In the genomic region with DNA sequence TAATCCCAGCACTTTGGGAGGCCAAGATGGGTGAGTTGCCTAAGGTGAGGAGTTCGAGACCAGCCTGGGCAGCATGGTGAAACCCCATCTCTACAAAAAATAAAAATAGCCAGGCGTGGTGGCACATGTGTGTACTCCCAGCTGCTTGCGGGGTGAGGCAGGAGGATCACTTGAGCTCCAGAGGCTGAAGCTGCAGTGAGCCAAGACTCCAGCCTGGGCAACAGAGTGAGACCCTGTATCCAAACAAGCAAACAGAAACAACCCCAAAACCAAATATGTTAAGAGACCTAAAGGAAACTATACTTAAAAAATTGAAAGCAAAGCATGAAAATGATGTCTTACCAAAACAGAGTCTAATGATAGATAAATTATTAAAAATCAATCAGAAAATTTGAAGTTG, we compare ENCODE assay signal across 19 cellular contexts. TPM values are rescaled to one million over a fixed set of nuclear protein-coding genes. Genes with fewer than 3 reads are reported as not detected.
DNase-seq lines count a peak whose midpoint lies in the region; ATAC-seq and TF ChIP-seq lines count a peak whose summit lies in the region.
"Had no signal": no experiment of that assay in that cellular context is flagged by ENCODE, and none has a peak within 500 bp of the region (broad histone marks: within the 10 kb centered on the region; RNA-seq: fewer than 3 reads in every experiment).

No MANE protein-coding gene starts in this region.

- TF ChIP-seq CTCF in left ventricle myocardium inferior (IDR thresholded peaks at IDR 0.05; ENCODE audit: borderline replicate concordance) (no peak), OCI-LY7 (conservative IDR thresholded peaks at IDR 0.05; ENCODE audit: low read length) (no peak), colonic mucosa (IDR thresholded peaks at IDR 0.05) (no peak), gastroesophageal sphincter (IDR thresholded peaks at IDR 0.05) (no peak)

- peaks cover 3% of the 10 kb centered on the region; the same call in 1 of the 2 replicates for H3K79me2 ChIP-seq in OCI-LY7 (ENCODE audit: insufficient read depth, low read depth, low read length)

- CTCF ChIA-PET in OCI-LY7 (lab: Charles Lee; ENCODE audit: unreplicated experiment), result no interaction called here

- TF ChIP-seq EP300 in gastroesophageal sphincter (IDR thresholded peaks at IDR 0.05), result no peak

- H3K4me1 ChIP-seq in left ventricle myocardium inferior, result peaks cover 22% of the 10 kb centered on the region
- H3K4me1 ChIP-seq in OCI-LY7 (ENCODE audit: insufficient read depth, low read length, poor library complexity, severe bottlenecking), result peaks cover 32% of the 10 kb centered on the region
- peaks cover 29% of the 10 kb centered on the region for H3K4me1 ChIP-seq in colonic mucosa
- peaks cover 0 to 12% (median 2%) of the 10 kb centered on the region in 3 donors for H3K4me1 ChIP-seq in gastroesophageal sphincter

- intact Hi-C loops in left ventricle myocardium inferior (cut with micrococcal nuclease), result no loop called here
- intact Hi-C loops in Right ventricle myocardium superior (cut with DNase I), result no loop called here
- intact Hi-C loops in OCI-LY7 (cut with micrococcal nuclease; ENCODE audit: unreplicated experiment), result no loop called here
- intact Hi-C loops in colonic mucosa (cut with DNase I), result no loop called here

- H3K4me2 ChIP-seq in OCI-LY7 (ENCODE audit: low read length), result no peak overlapping the region
- H3K4me2 ChIP-seq: KMS-11 had no signal

- no peaks in the 10 kb centered on the region for H3K9me3 Mint-ChIP-seq in stimulated activated memory B cell treated with anti-CD40 and anti-IgM and Interleukin-4, amounts not matched to agents 10 μg/mL and 1 μg/mL and 100 μg/mL, for 72 hours
- H3K9me3 Mint-ChIP-seq: HFFc6 had no signal

- H3K27me3 Mint-ChIP-seq in stimulated activated memory B cell treated with anti-CD40 and anti-IgM and Interleukin-4, amounts not matched to agents 10 μg/mL and 1 μg/mL and 100 μg/mL, for 72 hours, result no peaks in the 10 kb centered on the region
- H3K27me3 Mint-ChIP-seq: B cell; CD4-positive, alpha-beta memory T cell had no signal

- BruUV-seq in OCI-LY7 (replicated peaks; lab: Mats Ljungman, UMichigan), result TSS peak; percentile 3

- no peak overlapping the region for H3K4me3 ChIP-seq in left ventricle myocardium inferior
- H3K4me3 ChIP-seq in OCI-LY7 (ENCODE audit: low read depth, low read length, poor library complexity, severe bottlenecking), result no peak overlapping the region
- H3K4me3 ChIP-seq in colonic mucosa, result no peak overlapping the region
- no peak overlapping the region for H3K4me3 ChIP-seq in gastroesophageal sphincter
- H3K4me3 ChIP-seq: MG63 had no signal

- H3K27ac Mint-ChIP-seq in stimulated activated memory B cell treated with anti-CD40 and anti-IgM and Interleukin-4, amounts not matched to agents 10 μg/mL and 1 μg/mL and 100 μg/mL, for 72 hours, result peak overlapping the region; percentile 63
- H3K27ac Mint-ChIP-seq: HFFc6 had no signal

- POLR2A ChIA-PET in OCI-LY7 (lab: Charles Lee), result interaction anchor here (0.6 to 1.2 kb wide), 6 partner anchors 10 to 31 kb away, joined by 3 to 6 read pairs (median 4); a partner anchor contains a TSS

- H3K4me3 Mint-ChIP-seq in stimulated activated memory B cell treated with anti-CD40 and anti-IgM and Interleukin-4, amounts not matched to agents 10 μg/mL and 1 μg/mL and 100 μg/mL, for 72 hours, result no peak overlapping the region
- H3K4me3 Mint-ChIP-seq: B cell; CD4-positive, alpha-beta memory T cell; HFFc6 had no signal

- H3K36me3 Mint-ChIP-seq in stimulated activated memory B cell treated with anti-CD40 and anti-IgM and Interleukin-4, amounts not matched to agents 10 μg/mL and 1 μg/mL and 100 μg/mL, for 72 hours, result peaks cover 66% of the 10 kb centered on the region

- TF ChIP-seq POLR2A in gastroesophageal sphincter (IDR thresholded peaks at IDR 0.05), result no peak

- H3K9me2 ChIP-seq in OCI-LY7 (ENCODE audit: insufficient read depth, low read length), result no peaks in the 10 kb centered on the region

- 82 to 86% methylated on average over 2 to 3 of the region's 3 CpGs for WGBS in gastroesophageal sphincter (ENCODE audit: low coverage in 1 of 2), 2 donors

- H3K9me3 ChIP-seq in left ventricle myocardium inferior (replicated peaks) (no peaks in the 10 kb centered on the region), OCI-LY7 (ENCODE audit: low read length) (no peaks in the 10 kb centered on the region), colonic mucosa (no peaks in the 10 kb centered on the region), gastroesophageal sphincter (no peaks in the 10 kb centered on the region)
- H3K9me3 ChIP-seq: MG63 had no signal

- DNase-seq in left ventricle myocardium inferior, result peak; percentile 6
- DNase-seq in Right ventricle myocardium superior, result no peak
- DNase-seq in OCI-LY7 (ENCODE audit: low spot score), result no peak
- no peak for DNase-seq in colonic mucosa
- DNase-seq: CD4-positive, alpha-beta memory T cell; DMS79 treated with DMSO at 0.1 percent for 48 hours; HFFc6; MG63; NCI-H1105; NCI-H1694 treated with DMSO at 0.1 percent for 48 hours; NCI-H345; NCI-H526 treated with DMSO at 0.1 percent for 48 hours; SHP77 had no signal

- H3K4me1 Mint-ChIP-seq in stimulated activated memory B cell treated with anti-CD40 and anti-IgM and Interleukin-4, amounts not matched to agents 10 μg/mL and 1 μg/mL and 100 μg/mL, for 72 hours, result peaks cover 48% of the 10 kb centered on the region

- H3K27ac ChIP-seq in left ventricle myocardium inferior (replicated peaks) (no peak overlapping the region), OCI-LY7 (ENCODE audit: low read depth, low read length, poor library complexity, severe bottlenecking) (peak overlapping the region; percentile 44), colonic mucosa (peak overlapping the region; percentile 90), gastroesophageal sphincter (no peak overlapping the region)
- H3K27ac ChIP-seq: KMS-11 had no signal

- H3K36me3 ChIP-seq in left ventricle myocardium inferior, result peaks cover 90% of the 10 kb centered on the region
- H3K36me3 ChIP-seq in OCI-LY7 (ENCODE audit: insufficient read depth, low read length), result peaks cover 95% of the 10 kb centered on the region
- H3K36me3 ChIP-seq in colonic mucosa, result no peaks in the 10 kb centered on the region
- peaks cover 0 to 93% of the 10 kb centered on the region in 2 donors for H3K36me3 ChIP-seq in gastroesophageal sphincter

- no peaks in the 10 kb centered on the region for H3K27me3 ChIP-seq in left ventricle myocardium inferior (ENCODE audit: low read depth)
- no peaks in the 10 kb centered on the region for H3K27me3 ChIP-seq in colonic mucosa
- H3K27me3 ChIP-seq in gastroesophageal sphincter, result no peaks in the 10 kb centered on the region
- H3K27me3 ChIP-seq: MG63 had no signal

- no peak overlapping the region for H2AFZ ChIP-seq in OCI-LY7 (ENCODE audit: low read length)

- ATAC-seq in Right ventricle myocardium superior (ENCODE audit: poor library complexity), result no peak
- no peak for ATAC-seq in stimulated activated memory B cell treated with anti-CD40 and anti-IgM and Interleukin-4, amounts not matched to agents 10 μg/mL and 1 μg/mL and 100 μg/mL, for 72 hours
- no peak for ATAC-seq in GM18498 (IDR thresholded peaks at IDR 0.05; ENCODE audit: unreplicated experiment)
- no peak for ATAC-seq in gastroesophageal sphincter
- no peak for ATAC-seq in HG02642 (IDR thresholded peaks at IDR 0.05; ENCODE audit: poor library complexity, unreplicated experiment)

- H3K9ac ChIP-seq in colonic mucosa (ENCODE audit: low read depth in 2 of 2, low read length in 2 of 2), result peak overlapping the region in 1 of 2 donors; percentile 80
- H3K9ac ChIP-seq: KMS-11 had no signal

- H4K20me1 ChIP-seq in OCI-LY7 (ENCODE audit: insufficient read depth, low read length), result 0 out of 2 replicates have a peak, but pooled peaks cover 6% of the 10 kb centered on the region

RNA-seq across cellular contexts. Expression of a gene that starts 12.4 kb away (rescaled TPM):
- total RNA-seq in left ventricle myocardium inferior (85.2 TPM), Right ventricle myocardium superior (83.4 TPM), OCI-LY7 (2022) (326 and 350 TPM in 2 replicates), colonic mucosa (100 to 1,000 TPM; 286 to 385 TPM), gastroesophageal sphincter (100 to 1,000 TPM in 2 of 4 donors, 10 to 100 TPM in 2; 79.9 to 140 (median 106) TPM)
- 146 and 184 TPM in 2 replicates for total RNA-seq in OCI-LY7 (2014; rRNA removed; shearing (Covaris generic))

RNA-seq across cellular contexts. Expression of a gene that starts 15.8 kb away (rescaled TPM):
- total RNA-seq in left ventricle myocardium inferior, result 34.0 TPM
- total RNA-seq in Right ventricle myocardium superior, result 34.4 TPM
- 69.7 and 86.3 TPM in 2 replicates for total RNA-seq in OCI-LY7 (2014; rRNA removed; shearing (Covaris generic))
- 139 and 146 TPM in 2 replicates for total RNA-seq in OCI-LY7 (2022)
- 100 to 1,000 TPM; 101 to 159 TPM for total RNA-seq in colonic mucosa
- 10 to 100 TPM; 37.3 to 51.2 (median 41.6) TPM for total RNA-seq in gastroesophageal sphincter

RNA-seq across cellular contexts. Expression of a gene that starts 29.6 kb away (rescaled TPM):
- not detected for total RNA-seq in left ventricle myocardium inferior
- not detected for total RNA-seq in Right ventricle myocardium superior
- total RNA-seq in OCI-LY7 (2014; rRNA removed; shearing (Covaris generic)), result not detected in 2 replicates
- not detected in 2 replicates for total RNA-seq in OCI-LY7 (2022)
- total RNA-seq in colonic mucosa, result not detected
- total RNA-seq in gastroesophageal sphincter, result not detected
- total RNA-seq: B cell; CD4-positive, alpha-beta memory T cell; HFFc6 had no signal

Comparison
In these comparisons a context has a peak if more than half of its experiments do, and no peak if none do; other contexts are left out.
1. H3K27ac ChIP-seq: peak in OCI-LY7 (single experiment) and colonic mucosa (single experiment); none in left ventricle myocardium inferior (single experiment) and gastroesophageal sphincter (0 of 4).